ENCODE assay signal across 26 cellular contexts in genomic region chr12:132736913-132737312, GRCh38. TPM values are rescaled to one million over a fixed set of nuclear protein-coding genes. Genes with fewer than 3 reads are reported as not detected.
DNase-seq lines count a peak whose midpoint lies in the region; ATAC-seq, FAIRE-seq and TF ChIP-seq lines count a peak whose summit lies in the region.
"Had no signal": no experiment of that assay in that cellular context is flagged by ENCODE, and none has a peak within 500 bp of the region (broad histone marks: within the 10 kb centered on the region; RNA-seq: fewer than 3 reads in every experiment).

No MANE protein-coding gene starts in this region.

- H3K27me3 ChIP-seq in GM23338 (ENCODE audit: insufficient read depth) = no peaks in the 10 kb centered on the region
- H3K27me3 ChIP-seq: BE2C, MG63 had no signal

- CTCF ChIA-PET in activated naive CD4-positive, alpha-beta T cell treated with anti-CD3 and anti-CD28 coated beads, Interleukin-2, amount 10 ng/mL, durations not matched to agents 7 days and 5 days (lab: Charles Lee) = no interaction called here

- peaks cover 2% of the 10 kb centered on the region for H3K4me1 Mint-ChIP-seq in activated naive CD4-positive, alpha-beta T cell treated with anti-CD3 and anti-CD28 coated beads, Interleukin-2, amount 50 U/mL, for 24 hours
- no peaks in the 10 kb centered on the region for H3K4me1 Mint-ChIP-seq in activated naive CD4-positive, alpha-beta T cell treated with anti-CD3 and anti-CD28 coated beads, Interleukin-2, amount 10 ng/mL, durations not matched to agents 7 days and 5 days
- H3K4me1 Mint-ChIP-seq in GM23338 = no peaks in the 10 kb centered on the region; the same call in 2 of the 3 replicates
- peaks cover 3% of the 10 kb centered on the region for H3K4me1 Mint-ChIP-seq in endothelial cell (ENCODE audit: unreplicated experiment)
- H3K4me1 Mint-ChIP-seq in nephron progenitor cell = no peaks in the 10 kb centered on the region
- H3K4me1 Mint-ChIP-seq: CD14-positive monocyte, H9 had no signal

- TF ChIP-seq CTCF in GM23338 (conservative IDR thresholded peaks at IDR 0.05; ENCODE audit: low read depth in 2 of 2) (no peak), endothelial cell (IDR thresholded peaks at IDR 0.05; ENCODE audit: unreplicated experiment) (no peak), nephron progenitor cell (IDR thresholded peaks at IDR 0.05) (no peak)

- H4K20me1 ChIP-seq in GM23338 (replicated peaks; ENCODE audit: insufficient read depth) = peaks cover 10% of the 10 kb centered on the region

- no peak overlapping the region for H3K4me3 ChIP-seq in GM23338
- H3K4me3 ChIP-seq: GM23248, MG63 had no signal

- H2AFZ ChIP-seq in GM23338 = no peak overlapping the region
- H2AFZ ChIP-seq: GM23248 had no signal

- H3K27me3 Mint-ChIP-seq in activated naive CD4-positive, alpha-beta T cell treated with anti-CD3 and anti-CD28 coated beads, Interleukin-2, amount 50 U/mL, for 24 hours = no peaks in the 10 kb centered on the region
- no peaks in the 10 kb centered on the region for H3K27me3 Mint-ChIP-seq in activated naive CD4-positive, alpha-beta T cell treated with anti-CD3 and anti-CD28 coated beads, Interleukin-2, amount 10 ng/mL, durations not matched to agents 7 days and 5 days
- H3K27me3 Mint-ChIP-seq in GM23338 (ENCODE audit: insufficient read depth, low read depth, poor library complexity) = peaks cover 13% of the 10 kb centered on the region
- peaks cover 20% of the 10 kb centered on the region for H3K27me3 Mint-ChIP-seq in endothelial cell (ENCODE audit: unreplicated experiment)
- H3K27me3 Mint-ChIP-seq in nephron progenitor cell (ENCODE audit: low read depth, poor library complexity) = no peaks in the 10 kb centered on the region

- peaks cover under 1% of the 10 kb centered on the region; the same call in 1 of the 2 replicates for H3K79me2 ChIP-seq in GM23338 (replicated peaks; ENCODE audit: insufficient read depth)

- H3K36me3 ChIP-seq in GM23338 (ENCODE audit: insufficient read depth) = peaks cover 36% of the 10 kb centered on the region

- H3K9me3 Mint-ChIP-seq in activated naive CD4-positive, alpha-beta T cell treated with anti-CD3 and anti-CD28 coated beads, Interleukin-2, amount 50 U/mL, for 24 hours = no peaks in the 10 kb centered on the region
- H3K9me3 Mint-ChIP-seq in activated naive CD4-positive, alpha-beta T cell treated with anti-CD3 and anti-CD28 coated beads, Interleukin-2, amount 10 ng/mL, durations not matched to agents 7 days and 5 days = no peaks in the 10 kb centered on the region
- H3K9me3 Mint-ChIP-seq in GM23338 = no peaks in the 10 kb centered on the region; the same call in 2 of the 3 replicates
- H3K9me3 Mint-ChIP-seq in endothelial cell (ENCODE audit: unreplicated experiment) = no peaks in the 10 kb centered on the region
- H3K9me3 Mint-ChIP-seq in nephron progenitor cell = no peaks in the 10 kb centered on the region
- H3K9me3 Mint-ChIP-seq: H9 had no signal

- no peak overlapping the region for H3K27ac ChIP-seq in GM23338 (ENCODE audit: low read depth)
- H3K27ac ChIP-seq: 22Rv1, GM23248 had no signal

- H3K27ac Mint-ChIP-seq in activated naive CD4-positive, alpha-beta T cell treated with anti-CD3 and anti-CD28 coated beads, Interleukin-2, amount 50 U/mL, for 24 hours = peak overlapping the region; percentile 30
- H3K27ac Mint-ChIP-seq in activated naive CD4-positive, alpha-beta T cell treated with anti-CD3 and anti-CD28 coated beads, Interleukin-2, amount 10 ng/mL, durations not matched to agents 7 days and 5 days = no peak overlapping the region
- H3K27ac Mint-ChIP-seq in GM23338 (0 out of 2 replicates have a peak overlapping the region, but pooled peaks have one; percentile 32), endothelial cell (ENCODE audit: unreplicated experiment) (peak overlapping the region; percentile 70), nephron progenitor cell (peak overlapping the region; percentile 88)

- no peaks in the 10 kb centered on the region for H3K4me1 ChIP-seq in GM23338 (ENCODE audit: insufficient read depth)
- H3K4me1 ChIP-seq: BE2C had no signal

- H3F3A ChIP-seq in GM23338 (replicated peaks; ENCODE audit: low read depth) = no peaks in the 10 kb centered on the region

- H3K4me3 Mint-ChIP-seq in activated naive CD4-positive, alpha-beta T cell treated with anti-CD3 and anti-CD28 coated beads, Interleukin-2, amount 50 U/mL, for 24 hours = no peak overlapping the region
- no peak overlapping the region for H3K4me3 Mint-ChIP-seq in activated naive CD4-positive, alpha-beta T cell treated with anti-CD3 and anti-CD28 coated beads, Interleukin-2, amount 10 ng/mL, durations not matched to agents 7 days and 5 days
- H3K4me3 Mint-ChIP-seq in GM23338 (no peak overlapping the region; the same call in 2 of the 3 replicates), endothelial cell (ENCODE audit: unreplicated experiment) (no peak overlapping the region), nephron progenitor cell (no peak overlapping the region)
- H3K4me3 Mint-ChIP-seq: CD14-positive monocyte, H9 had no signal

- no peak for FAIRE-seq in GM19239 (lab: Jason Lieb, UNC)
- FAIRE-seq: GM18507 had no signal

- ATAC-seq in GM23338 = no peak
- ATAC-seq in HG02884 (IDR thresholded peaks at IDR 0.05; ENCODE audit: unreplicated experiment) = no peak
- ATAC-seq: PC-3 had no signal

- H3K9me2 ChIP-seq in GM23338 (ENCODE audit: insufficient read depth) = no peaks in the 10 kb centered on the region

- H3K4me2 ChIP-seq in GM23338 = no peak overlapping the region

- no peak for DNase-seq in activated naive CD4-positive, alpha-beta T cell treated with anti-CD3 and anti-CD28 coated beads, Interleukin-2, amount 10 ng/mL, durations not matched to agents 7 days and 5 days
- DNase-seq in GM23338 (ENCODE audit: low spot score) = no peak
- no peak for DNase-seq in endothelial cell (ENCODE audit: low spot score)
- DNase-seq in nephron progenitor cell = no peak
- DNase-seq in NCI-H82 (lab: John Stamatoyannopoulos, UW) = no peak
- no peak for DNase-seq in GM19239 (ENCODE audit: insufficient read length, low spot score)
- DNase-seq: BE2C; Calu3; GM23248; H9; KG1; MG63; NCI-H1105 treated with DMSO at 0.1 percent for 48 hours; NCI-H146; NCI-H1930; NCI-H446; NCI-H524 treated with DMSO at 0.1 percent for 48 hours; NCI-H774; NK-92 treated with Interleukin-12 subunit alpha and Interleukin-12 subunit beta, amount 100 ng/mL, for 24 hours; PC-3; SHP77 had no signal

- H3K36me3 Mint-ChIP-seq in activated naive CD4-positive, alpha-beta T cell treated with anti-CD3 and anti-CD28 coated beads, Interleukin-2, amount 50 U/mL, for 24 hours = peaks cover 23% of the 10 kb centered on the region
- peaks cover 71% of the 10 kb centered on the region for H3K36me3 Mint-ChIP-seq in activated naive CD4-positive, alpha-beta T cell treated with anti-CD3 and anti-CD28 coated beads, Interleukin-2, amount 10 ng/mL, durations not matched to agents 7 days and 5 days
- peaks cover 93% of the 10 kb centered on the region for H3K36me3 Mint-ChIP-seq in GM23338 (ENCODE audit: low read depth)
- H3K36me3 Mint-ChIP-seq in endothelial cell (ENCODE audit: low read depth, unreplicated experiment) = peaks cover 82% of the 10 kb centered on the region
- peaks cover 89% of the 10 kb centered on the region for H3K36me3 Mint-ChIP-seq in nephron progenitor cell (ENCODE audit: low read depth)

TF ChIP-seq in GM23338, 12 proteins besides CTCF, POLR2A, EP300 and RAD21 (continues in another document):
- TF ChIP-seq NANOG (IDR thresholded peaks at IDR 0.05; ENCODE audit: borderline replicate concordance) (no peak), STAT1 (IDR thresholded peaks at IDR 0.05; ENCODE audit: unreplicated experiment) (no peak), POLR2AphosphoS5 (IDR thresholded peaks at IDR 0.05; ENCODE audit: low read depth) (no peak), EZH2 (IDR thresholded peaks at IDR 0.05; ENCODE audit: low read depth, unreplicated experiment) (no peak), ZNF331 (CRISPR knock-in tag; IDR thresholded peaks at IDR 0.05; ENCODE audit: low read depth) (no peak), JUNB (IDR thresholded peaks at IDR 0.05; ENCODE audit: unreplicated experiment) (no peak), EZH2phosphoT487 (IDR thresholded peaks at IDR 0.05; ENCODE audit: unreplicated experiment) (no peak), ZNF114 (CRISPR knock-in tag; IDR thresholded peaks at IDR 0.05) (no peak), CREB1 (CRISPR knock-in tag; IDR thresholded peaks at IDR 0.05; ENCODE audit: low read depth) (no peak), ETS1 (IDR thresholded peaks at IDR 0.05) (no peak)

RNA-seq across cellular contexts. Expression of gene ANKLE2, which starts 24.7 kb away (rescaled TPM):
- 63.7 and 68.4 TPM in 2 replicates for total RNA-seq in GM23338 (2014; rRNA removed; shearing (Covaris generic))
- polyA plus RNA-seq in GM23338 (2016; fragmentation: Nextera tagmentation; extraction: Ambion mirVana) = 25.1 and 27.2 TPM in 2 replicates
- total RNA-seq in endothelial cell (ENCODE audit: unreplicated experiment) = 96.2 TPM

RNA-seq across cellular contexts. Expression of gene PGAM5, which starts 26.3 kb away (rescaled TPM):
- total RNA-seq in GM23338 (2014; rRNA removed; shearing (Covaris generic)) = 99.7 and 108 TPM in 2 replicates
- polyA plus RNA-seq in GM23338 (2016; fragmentation: Nextera tagmentation; extraction: Ambion mirVana) = 31.1 and 33.0 TPM in 2 replicates
- 43.9 TPM for total RNA-seq in endothelial cell (ENCODE audit: unreplicated experiment)

RNA-seq across cellular contexts. Expression of gene PXMP2, which starts 49.5 kb away (rescaled TPM):
- 17.3 and 17.4 TPM in 2 replicates for total RNA-seq in GM23338 (2014; rRNA removed; shearing (Covaris generic))
- polyA plus RNA-seq in GM23338 (2016; fragmentation: Nextera tagmentation; extraction: Ambion mirVana) = 19.7 and 24.5 TPM in 2 replicates
- total RNA-seq in endothelial cell (ENCODE audit: unreplicated experiment) = 18.6 TPM

RNA-seq across cellular contexts. Expression of gene POLE, which starts 49.8 kb away (rescaled TPM):
- total RNA-seq in GM23338 (2014; rRNA removed; shearing (Covaris generic)) = 90.3 and 125 TPM in 2 replicates
- 29.6 and 33.6 TPM in 2 replicates for polyA plus RNA-seq in GM23338 (2016; fragmentation: Nextera tagmentation; extraction: Ambion mirVana)
- total RNA-seq in endothelial cell (ENCODE audit: unreplicated experiment) = 137 TPM
